In genomic region chr11:44609028-44609782, GRCh38 we compare ENCODE assay signal across 9 cellular contexts. TPM values are rescaled to one million over a fixed set of nuclear protein-coding genes. Genes with fewer than 3 reads are reported as not detected.
DNase-seq lines count a peak whose midpoint lies in the region; ATAC-seq, FAIRE-seq and TF ChIP-seq lines count a peak whose summit lies in the region.
"Had no signal": no experiment of that assay in that cellular context is flagged by ENCODE, and none has a peak within 500 bp of the region (broad histone marks: within the 10 kb centered on the region; RNA-seq: fewer than 3 reads in every experiment).

No MANE protein-coding gene starts in this region.

- POLR2A ChIA-PET in CD4-positive, alpha-beta memory T cell (lab: Charles Lee; ENCODE audit: partially characterized antibody) = interaction anchor here (1.1 to 11.1 kb wide), 4 partner anchors 14 to 45 kb away, joined by 4 to 397 read pairs (median 110); partner anchors contain the start of gene CD82

- no peaks in the 10 kb centered on the region for H3K27me3 Mint-ChIP-seq in CD4-positive, alpha-beta memory T cell

- TF ChIP-seq EP300 in upper lobe of left lung (IDR thresholded peaks at IDR 0.05) = no peak

- FAIRE-seq in RCC 7860 (lab: Jason Lieb, UNC) = no peak

- no peak for TF ChIP-seq CTCF in upper lobe of left lung (IDR thresholded peaks at IDR 0.05)

- H3K4me1 Mint-ChIP-seq in CD4-positive, alpha-beta memory T cell = peaks cover 42 to 80% (median 58%) of the 10 kb centered on the region in 4 donors

- CTCF ChIA-PET in CD4-positive, alpha-beta memory T cell (lab: Charles Lee; ENCODE audit: partially characterized antibody) = interaction anchor here (1.1 to 10.8 kb wide), 5 partner anchors 9 to 47 kb away, joined by 3 to 699 read pairs (median 5); partner anchors contain the start of gene CD82

- H3K4me3 Mint-ChIP-seq in CD4-positive, alpha-beta memory T cell = peak overlapping the region in 7 of 8 donors; percentile 23 to 87 (median 65)
- H3K4me3 Mint-ChIP-seq: nephron had no signal

- peaks cover 74% of the 10 kb centered on the region for H3K4me1 ChIP-seq in CD4-positive, alpha-beta memory T cell (ENCODE audit: insufficient read depth, low read length)
- peaks cover 34 to 53% (median 47%) of the 10 kb centered on the region in 4 donors for H3K4me1 ChIP-seq in upper lobe of left lung

- H3K36me3 ChIP-seq in CD4-positive, alpha-beta memory T cell (ENCODE audit: insufficient read depth, low read length) = peaks cover 29% of the 10 kb centered on the region
- H3K36me3 ChIP-seq in upper lobe of left lung = peaks cover 6 to 27% (median 21%) of the 10 kb centered on the region in 4 donors

- no peak overlapping the region for H3K4me3 ChIP-seq in CD4-positive, alpha-beta memory T cell (ENCODE audit: low read length in 2 of 2)
- H3K4me3 ChIP-seq in upper lobe of left lung = no peak overlapping the region

- ATAC-seq in GM19372 (IDR thresholded peaks at IDR 0.05; ENCODE audit: low read depth, unreplicated experiment) = peak; percentile 67
- ATAC-seq in HG03432 (IDR thresholded peaks at IDR 0.05; ENCODE audit: unreplicated experiment) = peak; percentile 64
- peak; percentile 31 to 36 for ATAC-seq in activated naive CD4-positive, alpha-beta T cell treated with anti-CD3 and anti-CD28 coated beads, Interleukin-2, amount 50 U/mL, for 72 hours
- ATAC-seq in upper lobe of left lung (ENCODE audit: low FRiP score in 2 of 2) = peak in 1 of 2 donors; percentile 38

- no peak for TF ChIP-seq POLR2A in upper lobe of left lung (IDR thresholded peaks at IDR 0.05)

- H3K9me3 Mint-ChIP-seq in CD4-positive, alpha-beta memory T cell = no peaks in the 10 kb centered on the region
- no peaks in the 10 kb centered on the region for H3K9me3 Mint-ChIP-seq in activated naive CD4-positive, alpha-beta T cell treated with anti-CD3 and anti-CD28 coated beads, Interleukin-2, amount 50 U/mL, for 72 hours
- H3K9me3 Mint-ChIP-seq: nephron had no signal

- intact Hi-C loops in CD4-positive, alpha-beta memory T cell (cut with micrococcal nuclease) = no loop called here

- H3K27me3 ChIP-seq in CD4-positive, alpha-beta memory T cell (ENCODE audit: insufficient read depth, low read length) = no peaks in the 10 kb centered on the region
- no peaks in the 10 kb centered on the region for H3K27me3 ChIP-seq in upper lobe of left lung

- DNase-seq in CD4-positive, alpha-beta memory T cell = peak; percentile 37 to 63 (median 39)
- DNase-seq in activated naive CD4-positive, alpha-beta T cell treated with anti-CD3 and anti-CD28 coated beads, Interleukin-2, amount 50 U/mL, for 72 hours (ENCODE audit: low spot score in 2 of 2) = peak in 1 of 2 donors; percentile 68
- DNase-seq in upper lobe of left lung (no peak), RPMI8226 (no peak), RCC 7860 (ENCODE audit: low spot score) (no peak), HUDEP-2 (lab: John Stamatoyannopoulos, UW; ENCODE audit: unreplicated experiment in 76 of 76) (no peak)

- peak overlapping the region; percentile 56 for H3K27ac ChIP-seq in CD4-positive, alpha-beta memory T cell (ENCODE audit: low read depth, low read length)
- H3K27ac ChIP-seq in upper lobe of left lung = peak overlapping the region; percentile 29 to 81 (median 49)

- no peaks in the 10 kb centered on the region for H3K9me3 ChIP-seq in CD4-positive, alpha-beta memory T cell (ENCODE audit: control insufficient read depth in 1 of 2, low read length in 2 of 2)
- H3K9me3 ChIP-seq in upper lobe of left lung = no peaks in the 10 kb centered on the region

- WGBS in upper lobe of left lung, 2 donors = 63 to 64% methylated on average over 5 to 11 of the region's 11 CpGs

- H3K27ac Mint-ChIP-seq in CD4-positive, alpha-beta memory T cell = peak overlapping the region; percentile 91 to 96 (median 93)
- H3K27ac Mint-ChIP-seq in activated naive CD4-positive, alpha-beta T cell treated with anti-CD3 and anti-CD28 coated beads, Interleukin-2, amount 50 U/mL, for 72 hours = peak overlapping the region; percentile 78 to 83
- H3K27ac Mint-ChIP-seq: nephron had no signal

- H3K36me3 Mint-ChIP-seq in CD4-positive, alpha-beta memory T cell = peaks cover 35 to 59% of the 10 kb centered on the region in 2 donors
- peaks cover 30 to 51% of the 10 kb centered on the region in 2 donors for H3K36me3 Mint-ChIP-seq in activated naive CD4-positive, alpha-beta T cell treated with anti-CD3 and anti-CD28 coated beads, Interleukin-2, amount 50 U/mL, for 72 hours

RNA-seq across cellular contexts. Expression of gene CD82, which starts 43.7 kb away (rescaled TPM):
- 100 to 1,000 TPM; 130 to 133 TPM for total RNA-seq in CD4-positive, alpha-beta memory T cell
- 100 to 1,000 TPM; 250 to 260 TPM for polyA plus RNA-seq in CD4-positive, alpha-beta memory T cell
- total RNA-seq in activated naive CD4-positive, alpha-beta T cell treated with anti-CD3 and anti-CD28 coated beads, Interleukin-2, amount 50 U/mL, for 72 hours = 100 to 1,000 TPM; 270 to 324 TPM
- total RNA-seq in upper lobe of left lung = 100 to 1,000 TPM in 2 of 6 donors, 10 to 100 TPM in 4; 29.8 to 148 (median 69.9) TPM

Comparison
In these comparisons a context has a peak if more than half of its experiments do, and no peak if none do; other contexts are left out.
1. DNase-seq: peak in CD4-positive, alpha-beta memory T cell (5 of 5); none in upper lobe of left lung (0 of 2), RPMI8226 (single experiment), RCC 7860 (single experiment) and HUDEP-2 (0 of 76).